In the genomic region with DNA sequence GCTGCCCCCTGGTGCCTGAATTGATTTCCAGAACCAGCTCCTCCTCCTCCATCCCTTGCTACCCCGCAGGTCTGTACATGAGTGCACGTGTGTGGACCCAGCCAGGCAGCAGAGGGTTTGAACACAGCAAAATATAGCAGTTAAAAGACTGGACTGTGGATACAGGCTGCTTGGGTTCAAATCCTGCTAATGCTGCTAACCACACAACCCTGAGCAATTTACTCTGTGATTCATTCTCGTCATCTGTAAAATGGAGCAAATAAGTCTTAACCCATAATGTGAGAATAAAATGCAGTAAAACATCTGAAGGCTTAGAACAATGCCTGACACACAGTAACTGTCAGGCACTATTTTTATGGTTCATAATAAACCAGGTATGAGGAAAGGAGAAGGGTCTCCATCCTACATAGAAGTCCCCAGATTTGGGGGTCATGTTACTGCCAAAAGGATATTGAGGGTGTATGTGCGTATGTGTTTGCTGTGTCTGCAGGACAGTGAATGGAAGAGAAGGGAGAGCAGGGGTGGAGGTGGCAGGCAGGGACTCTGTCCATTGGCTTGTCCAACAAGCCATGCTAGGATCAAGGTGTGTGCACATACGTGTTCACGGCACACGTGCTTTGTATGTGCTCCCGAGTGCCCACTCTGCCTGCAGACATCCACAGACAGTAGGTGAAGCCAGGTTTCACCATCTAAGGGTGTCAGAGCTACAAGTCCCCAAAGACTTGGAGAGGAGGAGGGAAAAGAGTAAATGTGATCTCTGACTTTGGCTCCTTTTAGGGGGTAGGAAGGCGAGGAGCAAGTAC, we compare ENCODE assay signal across 8 cellular contexts. TPM values are rescaled to one million over a fixed set of nuclear protein-coding genes. Genes with fewer than 3 reads are reported as not detected.
A peak's percentile ranks its signal among the peaks of the same experiment; 100 is the strongest.
DNase-seq lines count a peak whose midpoint lies in the region; ATAC-seq and TF ChIP-seq lines count a peak whose summit lies in the region.

No MANE protein-coding gene starts in this region.

- CTCF ChIA-PET in mammary epithelial cell (lab: Charles Lee; ENCODE audit: low non-redundant PET), result interaction anchor here (0.6 to 1.6 kb wide), 8 partner anchors 12 to 104 kb away, joined by 3 to 20 read pairs (median 8); partner anchors contain the start of gene NEMP1

- H3K4me3 ChIP-seq in HUES48 (ENCODE audit: low read depth, low read length), result peak overlapping the region; percentile 55; the same call in 1 of the 2 replicates
- H3K4me3 ChIP-seq in mammary epithelial cell (replicated peaks in 1 of 3; ENCODE audit: insufficient read depth in 1 of 3, low read depth in 2 of 3, low read length in 3 of 3), result peak overlapping the region in 1 of 3 experiments; percentile 34

- H3K4me1 Mint-ChIP-seq in naive thymus-derived CD8-positive, alpha-beta T cell, result peaks cover 24 to 38% (median 35%) of the 10 kb centered on the region in 4 donors

- ATAC-seq in Right ventricle myocardium superior (ENCODE audit: poor library complexity) (no peak), left cardiac atrium (no peak)
- no peak for ATAC-seq in naive thymus-derived CD8-positive, alpha-beta T cell

- peaks cover 34% of the 10 kb centered on the region for H3K79me2 ChIP-seq in mammary epithelial cell (ENCODE audit: insufficient read depth, low read length)

- H3K4me1 ChIP-seq in HUES48 (ENCODE audit: control insufficient read depth, insufficient read depth, low read length) (peaks cover 26% of the 10 kb centered on the region), mammary epithelial cell (ENCODE audit: insufficient read depth, low read length) (peaks cover 31% of the 10 kb centered on the region)

- in situ Hi-C loops in mammary epithelial cell (cut with MboI; ENCODE audit: low sequenced_read_pairs in 2 of 2), result loop anchor here (5.0 kb wide), 2 partner anchors 45 to 65 kb away; no protein-coding TSS in a partner anchor

- BruUV-seq in mammary epithelial cell (replicated peaks; lab: Mats Ljungman, UMichigan), result no TSS peak

- H3K36me3 ChIP-seq in HUES48 (ENCODE audit: control insufficient read depth, insufficient read depth, low read length), result no peaks in the 10 kb centered on the region
- H3K36me3 ChIP-seq in mammary epithelial cell (ENCODE audit: insufficient read depth, low read length), result peaks cover 2% of the 10 kb centered on the region

- peak overlapping the region; percentile 55 for H2AFZ ChIP-seq in mammary epithelial cell (ENCODE audit: low read depth, low read length)

- no peaks in the 10 kb centered on the region for H4K20me1 ChIP-seq in mammary epithelial cell (ENCODE audit: insufficient read depth, low read length)

- H3K27me3 Mint-ChIP-seq in naive thymus-derived CD8-positive, alpha-beta T cell, result peaks cover 0 to 2% (median 0%) of the 10 kb centered on the region in 5 donors

- H3K9me3 Mint-ChIP-seq in naive thymus-derived CD8-positive, alpha-beta T cell, result no peaks in the 10 kb centered on the region

- peak; percentile 72 to 85 for TF ChIP-seq CTCF in mammary epithelial cell (conservative IDR thresholded peaks at IDR 0.05 in 1 of 2, IDR thresholded peaks at IDR 0.05 in 1 of 2; ENCODE audit: extremely low read depth in 1 of 2, insufficient read depth in 1 of 2, low read depth in 1 of 2, low read length in 2 of 2)

- WGBS in mammary epithelial cell (ENCODE audit: low coverage, missing lambda C conversion rate), result 61% methylated on average over 9 of the region's 9 CpGs

- H3K27ac Mint-ChIP-seq in naive thymus-derived CD8-positive, alpha-beta T cell, result peak overlapping the region; percentile 94 to 99 (median 98)

- peak overlapping the region; percentile 81 for H3K4me2 ChIP-seq in mammary epithelial cell (ENCODE audit: insufficient read depth, low read depth, low read length)

- H3K27me3 ChIP-seq in HUES48 (ENCODE audit: control insufficient read depth, insufficient read depth, low read length) (no peaks in the 10 kb centered on the region; the same call in 1 of the 2 replicates), mammary epithelial cell (ENCODE audit: insufficient read depth, low read length) (no peaks in the 10 kb centered on the region)

- no peak overlapping the region for H3K27ac ChIP-seq in HUES48 (ENCODE audit: low read depth, low read length)
- peak overlapping the region; percentile 95 for H3K27ac ChIP-seq in mammary epithelial cell (ENCODE audit: insufficient read depth, low read depth, low read length)

- dilution Hi-C loops in mammary epithelial cell (cut with HindIII; ENCODE audit: low sequenced_read_pairs), result no loop called here

- intact Hi-C loops in Right ventricle myocardium superior (cut with DNase I) (loop anchor here (1.0 to 10.0 kb wide), 2 partner anchors 43 to 358 kb away; partner anchors contain the start of gene PRIM1), left cardiac atrium (cut with DNase I) (loop anchor here (1.0 to 2.0 kb wide), 2 partner anchors 42 to 43 kb away; no protein-coding TSS in a partner anchor), mammary epithelial cell (cut with micrococcal nuclease) (loop anchor here (1.0 to 5.0 kb wide), 8 partner anchors 16 to 271 kb away; no protein-coding TSS in a partner anchor)

- H3K9ac ChIP-seq in HUES48 (ENCODE audit: low read depth, low read length) (no peak overlapping the region), mammary epithelial cell (ENCODE audit: insufficient read depth, low read length) (peak overlapping the region; percentile 11)

- POLR2A ChIA-PET in naive thymus-derived CD8-positive, alpha-beta T cell (lab: Charles Lee), result interaction anchor here (0.6 to 16.7 kb wide), 30 partner anchors 10 to 484 kb away, joined by 3 to 559 read pairs (median 5); partner anchors contain the start of genes BAZ2A, DDIT3, LRP1 and NAB2

- H3K9me3 ChIP-seq in HUES48 (ENCODE audit: control insufficient read depth, insufficient read depth, low read length) (no peaks in the 10 kb centered on the region), mammary epithelial cell (replicated peaks; ENCODE audit: insufficient read depth, low read length) (no peaks in the 10 kb centered on the region)

- DNase-seq in Right ventricle myocardium superior (peak; percentile 22), left cardiac atrium (no peak), mammary epithelial cell (no peak), kidney tubule cell (ENCODE audit: low spot score) (no peak), NCI-H510A (lab: John Stamatoyannopoulos, UW) (no peak), 8988T (no peak)
- DNase-seq in naive thymus-derived CD8-positive, alpha-beta T cell, result peak in 1 of 10 donors; percentile 45

- peak overlapping the region; percentile 89 to 99 (median 96) for H3K4me3 Mint-ChIP-seq in naive thymus-derived CD8-positive, alpha-beta T cell

- peaks cover 0 to 9% (median 0%) of the 10 kb centered on the region in 3 donors for H3K36me3 Mint-ChIP-seq in naive thymus-derived CD8-positive, alpha-beta T cell

RNA-seq across cellular contexts. Expression of gene STAT6, which starts 1.5 kb away (rescaled TPM):
- 49.5 TPM for total RNA-seq in Right ventricle myocardium superior
- total RNA-seq in left cardiac atrium, result 10 to 100 TPM; 77.7 to 78.1 TPM
- total RNA-seq in mammary epithelial cell, result 100 to 1,000 TPM in 1 of 2 donors, 10 to 100 TPM in 1; 65.3 to 150 TPM
- polyA plus RNA-seq in mammary epithelial cell, result 170 TPM
- 136 TPM for polyA minus RNA-seq in mammary epithelial cell
- 100 to 1,000 TPM; 298 to 316 TPM for total RNA-seq in naive thymus-derived CD8-positive, alpha-beta T cell
- polyA plus RNA-seq in naive thymus-derived CD8-positive, alpha-beta T cell, result 10 to 100 TPM; 80.2 to 97.1 (median 80.5) TPM

RNA-seq across cellular contexts. Expression of gene LRP1, which starts 15.6 kb away (rescaled TPM):
- total RNA-seq in Right ventricle myocardium superior (121 TPM), left cardiac atrium (100 to 1,000 TPM; 188 to 222 TPM), mammary epithelial cell (10 to 100 TPM; 33.2 to 57.0 TPM)
- 11.3 TPM for polyA plus RNA-seq in mammary epithelial cell
- 75.1 TPM for polyA minus RNA-seq in mammary epithelial cell
- total RNA-seq in naive thymus-derived CD8-positive, alpha-beta T cell, result 1 to 10 TPM; 4.9 to 6.0 TPM
- under 1 TPM in 2 of 3 donors, not detected in 1; 0.51 to 0.52 TPM for polyA plus RNA-seq in naive thymus-derived CD8-positive, alpha-beta T cell

RNA-seq across cellular contexts. Expression of gene NAB2, which starts 23.8 kb away (rescaled TPM):
- 10.3 TPM for total RNA-seq in Right ventricle myocardium superior
- total RNA-seq in left cardiac atrium, result 10 to 100 TPM; 11.1 to 17.1 TPM
- total RNA-seq in mammary epithelial cell, result 10 to 100 TPM; 33.8 to 35.3 TPM
- 28.4 TPM for polyA plus RNA-seq in mammary epithelial cell
- 66.6 TPM for polyA minus RNA-seq in mammary epithelial cell
- 10 to 100 TPM; 16.0 to 19.2 TPM for total RNA-seq in naive thymus-derived CD8-positive, alpha-beta T cell
- 1 to 10 TPM; 1.2 to 4.0 (median 1.3) TPM for polyA plus RNA-seq in naive thymus-derived CD8-positive, alpha-beta T cell

RNA-seq across cellular contexts. Expression of gene NEMP1, which starts 34.1 kb away (rescaled TPM):
- 3.0 TPM for total RNA-seq in Right ventricle myocardium superior
- 1 to 10 TPM; 2.8 to 5.3 TPM for total RNA-seq in left cardiac atrium
- total RNA-seq in mammary epithelial cell, result 10 to 100 TPM in 1 of 2 donors, 1 to 10 TPM in 1; 7.3 to 31.0 TPM
- 11.4 TPM for polyA plus RNA-seq in mammary epithelial cell
- 22.2 TPM for polyA minus RNA-seq in mammary epithelial cell
- 10 to 100 TPM; 27.8 to 29.5 TPM for total RNA-seq in naive thymus-derived CD8-positive, alpha-beta T cell
- polyA plus RNA-seq in naive thymus-derived CD8-positive, alpha-beta T cell, result 1 to 10 TPM; 2.6 to 5.5 (median 4.1) TPM

RNA-seq across cellular contexts. Expression of gene LRP1-AS, which starts 34.7 kb away (rescaled TPM):
- total RNA-seq in Right ventricle myocardium superior (not detected), left cardiac atrium (not detected), mammary epithelial cell (not detected)
- not detected for polyA plus RNA-seq in mammary epithelial cell
- polyA minus RNA-seq in mammary epithelial cell, result not detected
- total RNA-seq in naive thymus-derived CD8-positive, alpha-beta T cell, result not detected
- polyA plus RNA-seq in naive thymus-derived CD8-positive, alpha-beta T cell, result not detected

Comparison
In these comparisons a context has a peak if more than half of its experiments do, and no peak if none do; other contexts are left out.
1. RNA of gene LRP1, which starts 15.6 kb away (total RNA-seq): 188 to 222 TPM in left cardiac atrium, 121 TPM in Right ventricle myocardium superior (single experiment) and 33.2 to 57.0 TPM in mammary epithelial cell; 4.9 to 6.0 TPM in naive thymus-derived CD8-positive, alpha-beta T cell; every median in the first group is over 4 times any median in the second.